In genomic region chr11:2934057-2934550, GRCh38 we compare ENCODE assay signal across 16 cellular contexts. TPM values are rescaled to one million over a fixed set of nuclear protein-coding genes. Genes with fewer than 3 reads are reported as not detected.
DNase-seq lines count a peak whose midpoint lies in the region; ATAC-seq and TF ChIP-seq lines count a peak whose summit lies in the region.
"Had no signal": no experiment of that assay in that cellular context is flagged by ENCODE, and none has a peak within 500 bp of the region (broad histone marks: within the 10 kb centered on the region; RNA-seq: fewer than 3 reads in every experiment).

No MANE protein-coding gene starts in this region.

- H3K4me1 Mint-ChIP-seq in activated CD4-positive, alpha-beta memory T cell treated with anti-CD3 and anti-CD28 coated beads, Interleukin-2, amount 10 ng/mL, durations not matched to agents 7 days and 5 days = peaks cover 30% of the 10 kb centered on the region

- H3K36me3 ChIP-seq in lower lobe of right lung (no peaks in the 10 kb centered on the region), brain microvascular endothelial cell (replicated peaks) (no peaks in the 10 kb centered on the region), left ventricle myocardium inferior (no peaks in the 10 kb centered on the region)
- H3K36me3 ChIP-seq: SJCRH30, uterus had no signal

- CTCF ChIA-PET in activated CD4-positive, alpha-beta memory T cell treated with anti-CD3 and anti-CD28 coated beads, Interleukin-2, amount 10 ng/mL, durations not matched to agents 7 days and 5 days (lab: Charles Lee) = interaction anchor here (1.1 to 1.5 kb wide), 3 partner anchors 11 to 401 kb away, joined by 3 to 7 read pairs (median 4); no protein-coding TSS in a partner anchor

- peaks cover 6% of the 10 kb centered on the region for H3K9me3 ChIP-seq in lower lobe of right lung
- peaks cover 15% of the 10 kb centered on the region for H3K9me3 ChIP-seq in left ventricle myocardium inferior (replicated peaks)
- H3K9me3 ChIP-seq: SJCRH30 had no signal

- H3K4me3 ChIP-seq in lower lobe of right lung (no peak overlapping the region), brain microvascular endothelial cell (ENCODE audit: low read depth, low read length) (no peak overlapping the region), left ventricle myocardium inferior (no peak overlapping the region)
- H3K4me3 ChIP-seq: SJCRH30, uterus had no signal

- peak; percentile 0 for DNase-seq in stimulated activated CD4-positive, alpha-beta T cell treated with anti-CD3 and anti-CD28 coated beads, Interleukin-1b, Interleukin-23, amount 100 ng/mL, for 48 hours
- DNase-seq in stimulated activated CD4-positive, alpha-beta T cell treated with anti-CD3 and anti-CD28 coated beads, Interleukin-4, amount 100 ng/mL, for 4 hours = no peak
- DNase-seq in activated CD4-positive, alpha-beta memory T cell treated with anti-CD3 and anti-CD28 coated beads, Interleukin-2, amount 10 ng/mL, durations not matched to agents 7 days and 5 days = no peak
- DNase-seq in lower lobe of right lung = no peak
- no peak for DNase-seq in stimulated activated naive CD4-positive, alpha-beta T cell (lab: John Stamatoyannopoulos, UW)
- DNase-seq in NCI-H2196 treated with DMSO at 0.1 percent for 48 hours (lab: John Stamatoyannopoulos, UW; ENCODE audit: unreplicated experiment) = no peak
- DNase-seq in brain microvascular endothelial cell = no peak
- DNase-seq in left ventricle myocardium inferior = no peak
- DNase-seq: NCI-H1417, NCI-H2171 treated with DMSO at 0.1 percent for 48 hours, NCI-H748 treated with DMSO at 0.1 percent for 48 hours, OCI-M1, SJCRH30, uterus had no signal

- H3K27ac ChIP-seq in lower lobe of right lung (peak overlapping the region; percentile 41), brain microvascular endothelial cell (no peak overlapping the region), left ventricle myocardium inferior (replicated peaks) (no peak overlapping the region)
- H3K27ac ChIP-seq: SJCRH30, uterus had no signal

- intact Hi-C loops in lower lobe of right lung (cut with DNase I) (no loop called here), left ventricle myocardium inferior (cut with micrococcal nuclease) (no loop called here)

- POLR2A ChIA-PET in activated CD4-positive, alpha-beta memory T cell treated with anti-CD3 and anti-CD28 coated beads, Interleukin-2, amount 10 ng/mL, durations not matched to agents 7 days and 5 days (lab: Charles Lee) = interaction anchor here (0.8 to 1.7 kb wide), 8 partner anchors 8 to 159 kb away, joined by 3 to 8 read pairs (median 4); no protein-coding TSS in a partner anchor

- H3K9me3 Mint-ChIP-seq in activated CD4-positive, alpha-beta memory T cell treated with anti-CD3 and anti-CD28 coated beads, Interleukin-2, amount 10 ng/mL, durations not matched to agents 7 days and 5 days = peaks cover 21% of the 10 kb centered on the region

- H3K27me3 ChIP-seq in lower lobe of right lung (ENCODE audit: low read depth) = no peaks in the 10 kb centered on the region
- H3K27me3 ChIP-seq in brain microvascular endothelial cell (replicated peaks) = no peaks in the 10 kb centered on the region
- peaks cover 34% of the 10 kb centered on the region for H3K27me3 ChIP-seq in left ventricle myocardium inferior (ENCODE audit: low read depth)
- H3K27me3 ChIP-seq: SJCRH30, uterus had no signal

- ATAC-seq in lower lobe of right lung = no peak

- no peak for TF ChIP-seq CTCF in lower lobe of right lung (IDR thresholded peaks at IDR 0.05)
- TF ChIP-seq CTCF in brain microvascular endothelial cell (IDR thresholded peaks at IDR 0.05; ENCODE audit: low read depth, low read length, missing control alignments) = no peak
- TF ChIP-seq CTCF in left ventricle myocardium inferior (IDR thresholded peaks at IDR 0.05; ENCODE audit: borderline replicate concordance) = no peak

- in situ Hi-C loops in brain microvascular endothelial cell (cut with HindIII; ENCODE audit: low pct_ligation_motif_present, low sequenced_read_pairs) = no loop called here

- peaks cover 18% of the 10 kb centered on the region for H3K36me3 Mint-ChIP-seq in activated CD4-positive, alpha-beta memory T cell treated with anti-CD3 and anti-CD28 coated beads, Interleukin-2, amount 10 ng/mL, durations not matched to agents 7 days and 5 days (ENCODE audit: low read depth)

- H3K4me1 ChIP-seq in lower lobe of right lung = peaks cover 20% of the 10 kb centered on the region
- peaks cover 17% of the 10 kb centered on the region for H3K4me1 ChIP-seq in left ventricle myocardium inferior
- H3K4me1 ChIP-seq: SJCRH30 had no signal

- no peak overlapping the region for H3K4me3 Mint-ChIP-seq in activated CD4-positive, alpha-beta memory T cell treated with anti-CD3 and anti-CD28 coated beads, Interleukin-2, amount 10 ng/mL, durations not matched to agents 7 days and 5 days
- H3K4me3 Mint-ChIP-seq: activated CD4-positive, alpha-beta T cell treated with anti-CD3 and anti-CD28 coated beads, Interleukin-2, amount 10 ng/mL, durations not matched to agents 24 days and 14 days; activated naive CD8-positive, alpha-beta T cell treated with anti-CD3 and anti-CD28 coated beads, Interleukin-2, amount 50 U/mL, for 24 hours had no signal

- H3K27me3 Mint-ChIP-seq in activated CD4-positive, alpha-beta memory T cell treated with anti-CD3 and anti-CD28 coated beads, Interleukin-2, amount 10 ng/mL, durations not matched to agents 7 days and 5 days = peaks cover 5% of the 10 kb centered on the region

- peak overlapping the region; percentile 62 for H3K27ac Mint-ChIP-seq in activated CD4-positive, alpha-beta memory T cell treated with anti-CD3 and anti-CD28 coated beads, Interleukin-2, amount 10 ng/mL, durations not matched to agents 7 days and 5 days
- H3K27ac Mint-ChIP-seq: activated CD4-positive, alpha-beta T cell treated with anti-CD3 and anti-CD28 coated beads, Interleukin-2, amount 10 ng/mL, durations not matched to agents 24 days and 14 days; activated naive CD8-positive, alpha-beta T cell treated with anti-CD3 and anti-CD28 coated beads, Interleukin-2, amount 50 U/mL, for 24 hours had no signal

RNA-seq across cellular contexts. Expression of gene PHLDA2, which starts 4.9 kb away (rescaled TPM):
- total RNA-seq in activated CD4-positive, alpha-beta memory T cell treated with anti-CD3 and anti-CD28 coated beads, Interleukin-2, amount 10 ng/mL, durations not matched to agents 7 days and 5 days = 1 to 10 TPM; 3.7 to 5.0 TPM
- total RNA-seq in lower lobe of right lung (7.2 TPM), left ventricle myocardium inferior (not detected)
- total RNA-seq: SJCRH30 had no signal

RNA-seq across cellular contexts. Expression of gene CDKN1C, which starts 48.5 kb away (rescaled TPM):
- under 1 TPM; 0.55 to 0.60 TPM for total RNA-seq in activated CD4-positive, alpha-beta memory T cell treated with anti-CD3 and anti-CD28 coated beads, Interleukin-2, amount 10 ng/mL, durations not matched to agents 7 days and 5 days
- total RNA-seq in lower lobe of right lung (39.5 TPM), left ventricle myocardium inferior (33.0 TPM)
- total RNA-seq: SJCRH30 had no signal

RNA-seq across cellular contexts. Expression of gene NAP1L4, which starts 58.0 kb away (rescaled TPM):
- total RNA-seq in activated CD4-positive, alpha-beta memory T cell treated with anti-CD3 and anti-CD28 coated beads, Interleukin-2, amount 10 ng/mL, durations not matched to agents 7 days and 5 days = 100 to 1,000 TPM; 299 to 314 TPM
- 96.8 TPM for total RNA-seq in lower lobe of right lung
- total RNA-seq in left ventricle myocardium inferior = 175 TPM

Comparison
In these comparisons a context has a peak if more than half of its experiments do, and no peak if none do; other contexts are left out.
1. RNA of gene CDKN1C, which starts 48.5 kb away (total RNA-seq): 39.5 TPM in lower lobe of right lung (single experiment) and 33.0 TPM in left ventricle myocardium inferior (single experiment); 0.55 to 0.60 TPM in activated CD4-positive, alpha-beta memory T cell treated with anti-CD3 and anti-CD28 coated beads, Interleukin-2, amount 10 ng/mL, durations not matched to agents 7 days and 5 days; every median in the first group is over 10 times any median in the second.